8 cellular contexts compared by ENCODE assay signal in genomic region chr9:135906291-135907005, GRCh38. TPM values are rescaled to one million over a fixed set of nuclear protein-coding genes. Genes with fewer than 3 reads are reported as not detected.
DNase-seq lines count a peak whose midpoint lies in the region; ATAC-seq and TF ChIP-seq lines count a peak whose summit lies in the region.

No MANE protein-coding gene starts in this region.

- no peaks in the 10 kb centered on the region for H3K9me3 ChIP-seq in lower lobe of right lung
- no peaks in the 10 kb centered on the region for H3K9me3 ChIP-seq in suprapubic skin

- H3K27me3 ChIP-seq in lower lobe of right lung (ENCODE audit: low read depth) (no peaks in the 10 kb centered on the region), suprapubic skin (no peaks in the 10 kb centered on the region)

- TF ChIP-seq CTCF in MCF 10A (IDR thresholded peaks at IDR 0.05; ENCODE audit: unreplicated experiment): no peak
- TF ChIP-seq CTCF in lower lobe of right lung (IDR thresholded peaks at IDR 0.05): no peak
- TF ChIP-seq CTCF in suprapubic skin (IDR thresholded peaks at IDR 0.05): no peak

- H3K27ac ChIP-seq in lower lobe of right lung (peak overlapping the region; percentile 74), suprapubic skin (peak overlapping the region; percentile 83)

- peaks cover 42% of the 10 kb centered on the region for H3K36me3 Mint-ChIP-seq in MCF 10A (ENCODE audit: insufficient read depth, unreplicated experiment)

- POLR2A ChIA-PET in MCF 10A (lab: Yijun Ruan, JAX): interaction anchor here (0.6 to 3.3 kb wide), 12 partner anchors 13 to 1854 kb away, joined by 3 to 39 read pairs (median 6); partner anchors contain the start of gene UBAC1

- CTCF ChIA-PET in MCF 10A (lab: Yijun Ruan, JAX): interaction anchor here (0.6 to 1.0 kb wide), 2 partner anchors 15 to 41 kb away, joined by 3 to 4 read pairs; no protein-coding TSS in a partner anchor

- TF ChIP-seq EP300 in suprapubic skin (IDR thresholded peaks at IDR 0.05): no peak

- H3K4me1 Mint-ChIP-seq in MCF 10A (ENCODE audit: insufficient read depth, unreplicated experiment): peaks cover 39% of the 10 kb centered on the region

- H3K4me1 ChIP-seq in lower lobe of right lung: peaks cover 53% of the 10 kb centered on the region
- peaks cover 64% of the 10 kb centered on the region for H3K4me1 ChIP-seq in suprapubic skin

- DNase-seq in NCI-H1105 treated with DMSO at 0.1 percent for 48 hours (lab: John Stamatoyannopoulos, UW) (peak; percentile 25), NCI-H1105 (lab: John Stamatoyannopoulos, UW) (no peak), HCEC 1CT (peak; percentile 51), NCI-H748 treated with DMSO at 0.1 percent for 48 hours (lab: John Stamatoyannopoulos, UW) (peak; percentile 25), MCF 10A (ENCODE audit: unreplicated experiment) (peak; percentile 54), lower lobe of right lung (peak; percentile 54), suprapubic skin (ENCODE audit: low spot score in 2 of 2) (peak in 1 of 2 donors; percentile 65), islet precursor cell (no peak)

- WGBS in suprapubic skin: 3% methylated on average over 25 of the region's 70 CpGs

- H3K4me3 Mint-ChIP-seq in MCF 10A (ENCODE audit: unreplicated experiment): peak overlapping the region; percentile 83

- H3K9me3 Mint-ChIP-seq in MCF 10A (ENCODE audit: unreplicated experiment): peaks cover 15% of the 10 kb centered on the region

- intact Hi-C loops in MCF 10A (cut with micrococcal nuclease): loop anchor here (1.0 to 2.0 kb wide), 2 partner anchors 42 to 46 kb away; no protein-coding TSS in a partner anchor
- intact Hi-C loops in lower lobe of right lung (cut with DNase I): no loop called here

- H3K4me3 ChIP-seq in lower lobe of right lung (peak overlapping the region; percentile 69), suprapubic skin (peak overlapping the region; percentile 81)

- peaks cover 3% of the 10 kb centered on the region for H3K36me3 ChIP-seq in lower lobe of right lung
- peaks cover 8% of the 10 kb centered on the region for H3K36me3 ChIP-seq in suprapubic skin

- TF ChIP-seq POLR2A in suprapubic skin (IDR thresholded peaks at IDR 0.05): no peak

- BruUV-seq in MCF 10A (replicated peaks; lab: Mats Ljungman, UMichigan): no TSS peak

- H3K27ac Mint-ChIP-seq in MCF 10A (ENCODE audit: low read depth, unreplicated experiment): peak overlapping the region; percentile 95

- H3K27me3 Mint-ChIP-seq in MCF 10A (ENCODE audit: insufficient read depth, unreplicated experiment): no peaks in the 10 kb centered on the region

- no peak for ATAC-seq in lower lobe of right lung

RNA-seq across cellular contexts. Expression of gene CAMSAP1, which starts 0.9 kb away (rescaled TPM):
- 31.0 and 39.5 TPM in 2 replicates for total RNA-seq in MCF 10A (2022)
- 34.4 TPM for total RNA-seq in lower lobe of right lung
- 10 to 100 TPM; 42.0 to 58.3 (median 54.9) TPM for total RNA-seq in suprapubic skin

RNA-seq across cellular contexts. Expression of gene UBAC1, which starts 54.7 kb away (rescaled TPM):
- total RNA-seq in MCF 10A (2022) (32.5 and 34.7 TPM in 2 replicates), lower lobe of right lung (40.3 TPM), suprapubic skin (10 to 100 TPM; 68.2 to 94.5 (median 83.8) TPM)

Comparison
In these comparisons a context has a peak if more than half of its experiments do, and no peak if none do; other contexts are left out.
1. DNase-seq: peak in NCI-H1105 treated with DMSO at 0.1 percent for 48 hours (single experiment), HCEC 1CT (single experiment), NCI-H748 treated with DMSO at 0.1 percent for 48 hours (single experiment), MCF 10A (single experiment) and lower lobe of right lung (single experiment); none in NCI-H1105 (single experiment) and islet precursor cell (single experiment).